In genomic region chr16:78704421-78704820, GRCh38 we compare ENCODE assay signal across 19 cellular contexts.
"Had no signal": no experiment of that assay in that cellular context is flagged by ENCODE, and none has a peak within 500 bp of the region (broad histone marks: within the 10 kb centered on the region; RNA-seq: fewer than 3 reads in every experiment).

No MANE protein-coding gene starts in this region.

- H3K4me3 Mint-ChIP-seq: effector memory CD8-positive, alpha-beta T cell; natural killer cell; T-helper 2 cell treated with Interferon-gamma antibody and Interleukin-4, amounts not matched to agents 5 μg/mL and 100 μg/mL, for 36 hours had no signal

- H3K27me3 Mint-ChIP-seq: effector memory CD8-positive, alpha-beta T cell had no signal

- H3K4me3 ChIP-seq: left ventricle myocardium inferior, skin epidermis, transverse colon had no signal

- H3K27ac Mint-ChIP-seq: effector memory CD8-positive, alpha-beta T cell; natural killer cell; T-helper 2 cell treated with Interferon-gamma antibody and Interleukin-4, amounts not matched to agents 5 μg/mL and 100 μg/mL, for 36 hours had no signal

- DNase-seq: activated CD4-positive, CD25-positive, alpha-beta regulatory T cell treated with anti-CD3 and anti-CD28 coated beads, Interleukin-2, amount 50 U/mL, for 72 hours; activated naive CD4-positive, alpha-beta T cell treated with Interleukin-2 at 50 U/mL for 16 hours; activated T-cell treated with anti-CD3 and anti-CD28 coated beads for 4 hours; aorta; dermis blood vessel endothelial cell; effector memory CD8-positive, alpha-beta T cell; hippocampal formation; left ventricle myocardium inferior; natural killer cell; posterior cingulate gyrus; retina; stimulated activated CD4-positive, alpha-beta T cell treated with anti-CD3 and anti-CD28 coated beads, Interleukin-4, amount 100 ng/mL, for 4 hours; stimulated activated CD8-positive, alpha-beta memory T cell treated with anti-CD3 and anti-CD28 coated beads, Interleukin-4, amount 100 ng/mL, for 48 hours; stimulated activated naive CD4-positive, alpha-beta T cell treated with Interleukin-2 at 50 U/mL for 16 hours; substantia nigra; SW 1271; transverse colon had no signal

- H3K36me3 Mint-ChIP-seq: natural killer cell had no signal
